ENCODE assay signal across 8 cellular contexts in the genomic region with DNA sequence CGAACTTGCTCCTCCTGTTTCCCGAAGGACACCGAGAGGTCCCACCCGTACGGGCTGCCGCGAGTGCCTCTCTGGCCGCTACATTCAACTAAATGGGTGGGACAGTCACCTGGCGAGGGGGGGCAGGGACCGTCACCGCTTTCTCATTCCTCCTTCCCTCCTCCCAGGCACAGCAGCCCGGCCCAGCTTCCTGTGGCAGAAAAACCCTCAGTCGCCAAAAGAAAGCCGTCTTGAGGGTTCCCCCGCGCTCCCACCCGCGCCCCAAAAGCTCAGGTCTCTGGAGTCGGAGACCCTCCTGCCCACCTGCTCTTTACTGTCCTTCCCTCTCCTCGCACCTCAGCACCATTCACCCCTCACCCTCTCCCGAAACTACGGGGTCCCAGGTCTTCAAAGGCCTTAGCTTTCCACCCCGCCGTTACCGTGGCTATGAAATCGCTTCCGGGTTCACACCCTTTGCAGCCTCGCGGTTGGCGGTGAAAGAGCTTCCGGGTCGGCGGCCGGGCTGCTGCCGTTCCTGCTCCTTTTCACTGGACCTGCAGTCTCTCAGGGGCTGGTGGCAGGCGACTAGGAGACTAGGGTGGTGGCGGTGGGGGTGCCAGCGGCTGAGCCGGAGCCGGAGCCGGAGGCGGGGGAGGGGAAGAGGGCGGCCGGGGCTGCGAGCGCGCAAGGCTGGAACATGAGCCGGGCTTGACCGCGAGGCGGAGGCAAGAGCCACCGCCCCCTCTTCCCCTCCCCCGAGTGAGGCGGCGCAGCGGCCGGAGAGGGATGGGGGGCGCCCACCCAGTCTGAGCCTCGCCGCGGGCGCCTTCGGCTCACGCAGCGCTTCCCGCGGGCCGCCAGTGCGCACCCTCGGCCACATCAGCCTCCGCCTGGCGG. TPM values are rescaled to one million over a fixed set of nuclear protein-coding genes. Genes with fewer than 3 reads are reported as not detected.
A peak's percentile ranks its signal among the peaks of the same experiment; 100 is the strongest.
DNase-seq lines count a peak whose midpoint lies in the region; ATAC-seq, FAIRE-seq and TF ChIP-seq lines count a peak whose summit lies in the region.

A gene with protein sequence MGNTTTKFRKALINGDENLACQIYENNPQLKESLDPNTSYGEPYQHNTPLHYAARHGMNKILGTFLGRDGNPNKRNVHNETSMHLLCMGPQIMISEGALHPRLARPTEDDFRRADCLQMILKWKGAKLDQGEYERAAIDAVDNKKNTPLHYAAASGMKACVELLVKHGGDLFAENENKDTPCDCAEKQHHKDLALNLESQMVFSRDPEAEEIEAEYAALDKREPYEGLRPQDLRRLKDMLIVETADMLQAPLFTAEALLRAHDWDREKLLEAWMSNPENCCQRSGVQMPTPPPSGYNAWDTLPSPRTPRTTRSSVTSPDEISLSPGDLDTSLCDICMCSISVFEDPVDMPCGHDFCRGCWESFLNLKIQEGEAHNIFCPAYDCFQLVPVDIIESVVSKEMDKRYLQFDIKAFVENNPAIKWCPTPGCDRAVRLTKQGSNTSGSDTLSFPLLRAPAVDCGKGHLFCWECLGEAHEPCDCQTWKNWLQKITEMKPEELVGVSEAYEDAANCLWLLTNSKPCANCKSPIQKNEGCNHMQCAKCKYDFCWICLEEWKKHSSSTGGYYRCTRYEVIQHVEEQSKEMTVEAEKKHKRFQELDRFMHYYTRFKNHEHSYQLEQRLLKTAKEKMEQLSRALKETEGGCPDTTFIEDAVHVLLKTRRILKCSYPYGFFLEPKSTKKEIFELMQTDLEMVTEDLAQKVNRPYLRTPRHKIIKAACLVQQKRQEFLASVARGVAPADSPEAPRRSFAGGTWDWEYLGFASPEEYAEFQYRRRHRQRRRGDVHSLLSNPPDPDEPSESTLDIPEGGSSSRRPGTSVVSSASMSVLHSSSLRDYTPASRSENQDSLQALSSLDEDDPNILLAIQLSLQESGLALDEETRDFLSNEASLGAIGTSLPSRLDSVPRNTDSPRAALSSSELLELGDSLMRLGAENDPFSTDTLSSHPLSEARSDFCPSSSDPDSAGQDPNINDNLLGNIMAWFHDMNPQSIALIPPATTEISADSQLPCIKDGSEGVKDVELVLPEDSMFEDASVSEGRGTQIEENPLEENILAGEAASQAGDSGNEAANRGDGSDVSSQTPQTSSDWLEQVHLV (plus strand): TSS at position 488 of the 876 bp plus-strand sequence. CDS start 49,005 bp downstream, outside the sequence.
KRIT1 (minus strand) TSS at position 428 of the 876 bp plus-strand sequence. CDS start 3,779 bp downstream, outside the sequence.

- ATAC-seq in HG02623 (IDR thresholded peaks at IDR 0.05; ENCODE audit: unreplicated experiment) (peak; percentile 75), pancreas (peak; percentile 93 to 97 (median 95))

- H3K4me1 Mint-ChIP-seq in activated naive CD8-positive, alpha-beta T cell treated with anti-CD3 and anti-CD28 coated beads for 36 hours, result peaks cover 36% of the 10 kb centered on the region

- peaks cover 0 to 3% (median 0%) of the 10 kb centered on the region in 3 donors for H3K36me3 ChIP-seq in pancreas
- no peaks in the 10 kb centered on the region for H3K36me3 ChIP-seq in tibial nerve

- DNase-seq in NCI-H1105 (lab: John Stamatoyannopoulos, UW), result peak; percentile 84
- peak; percentile 83 for DNase-seq in SKM-1 treated with dmso at 0.1 percent for 144 hours (lab: John Stamatoyannopoulos, UW; ENCODE audit: unreplicated experiment)
- DNase-seq in activated naive CD8-positive, alpha-beta T cell treated with anti-CD3 and anti-CD28 coated beads for 36 hours, result peak; percentile 88
- DNase-seq in head of caudate nucleus, result peak; percentile 87 to 97 (median 94)
- peak; percentile 80 to 93 (median 87) for DNase-seq in pancreas
- peak; percentile 71 to 74 for DNase-seq in tibial nerve (ENCODE audit: low spot score in 2 of 2)

- peak within 1 kb of the TSS; percentile 98 for H3K27ac Mint-ChIP-seq in activated naive CD8-positive, alpha-beta T cell treated with anti-CD3 and anti-CD28 coated beads for 36 hours

- H3K27ac ChIP-seq in pancreas (peak within 1 kb of the TSS; percentile 80 to 92 (median 90)), tibial nerve (peak within 1 kb of the TSS; percentile 89 to 97 (median 92))

- peak; percentile 23 to 90 for TF ChIP-seq EP300 in tibial nerve (IDR thresholded peaks at IDR 0.05)

- TF ChIP-seq POLR2A in GM10847 (IDR thresholded peaks at IDR 0.05; ENCODE audit: extremely low read depth, insufficient read length) (peak; percentile 49), tibial nerve (IDR thresholded peaks at IDR 0.05) (peak; percentile 17 to 56)

- H3K27me3 ChIP-seq in pancreas (no peaks in the 10 kb centered on the region), tibial nerve (no peaks in the 10 kb centered on the region)

- H3K4me3 Mint-ChIP-seq in activated naive CD8-positive, alpha-beta T cell treated with anti-CD3 and anti-CD28 coated beads for 36 hours, result peak within 1 kb of the TSS; percentile 96

- no peaks in the 10 kb centered on the region for H3K9me3 ChIP-seq in pancreas
- no peaks in the 10 kb centered on the region for H3K9me3 ChIP-seq in tibial nerve

- no peaks in the 10 kb centered on the region for H3K27me3 Mint-ChIP-seq in activated naive CD8-positive, alpha-beta T cell treated with anti-CD3 and anti-CD28 coated beads for 36 hours

- WGBS in pancreas, 2 donors, result 0 to 1% methylated on average over 39 to 71 of the region's 72 CpGs
- 0 to 1% methylated on average over 50 to 58 of the region's 72 CpGs for WGBS in tibial nerve, 2 donors

- FAIRE-seq in pancreas (lab: Jason Lieb, UNC), result no peak

- TF ChIP-seq CTCF in pancreas (IDR thresholded peaks at IDR 0.05) (no peak), tibial nerve (IDR thresholded peaks at IDR 0.05) (peak in 3 of 5 experiments; percentile 7 to 48 (median 36))

- peaks cover 7% of the 10 kb centered on the region for H3K36me3 Mint-ChIP-seq in activated naive CD8-positive, alpha-beta T cell treated with anti-CD3 and anti-CD28 coated beads for 36 hours

- no peaks in the 10 kb centered on the region for H3K9me3 Mint-ChIP-seq in activated naive CD8-positive, alpha-beta T cell treated with anti-CD3 and anti-CD28 coated beads for 36 hours

- intact Hi-C loops in head of caudate nucleus (cut with DNase I), result loop anchor here (5.0 to 10.0 kb wide), 3 partner anchors 49 to 179 kb away; partner anchors contain the start of gene CYP51A1
- intact Hi-C loops in pancreas (cut with DNase I), result no loop called here

- H3K4me1 ChIP-seq in pancreas (peaks cover 8 to 27% (median 19%) of the 10 kb centered on the region in 3 donors), tibial nerve (peaks cover 0 to 51% (median 18%) of the 10 kb centered on the region in 4 donors)

- H3K4me3 ChIP-seq in pancreas, result peak within 1 kb of the TSS; percentile 84 to 99 (median 93)
- H3K4me3 ChIP-seq in tibial nerve, result peak within 1 kb of the TSS; percentile 83 to 99 (median 98)

RNA-seq across cellular contexts. Expression of the first gene that starts in this region (rescaled TPM):
- 10 to 100 TPM; 38.6 to 40.6 TPM for total RNA-seq in activated naive CD8-positive, alpha-beta T cell treated with anti-CD3 and anti-CD28 coated beads for 36 hours
- total RNA-seq in pancreas, result 10 to 100 TPM; 18.1 to 36.5 (median 23.2) TPM
- polyA plus RNA-seq in pancreas, result 10 to 100 TPM in 1 of 2 donors, 1 to 10 TPM in 1; 7.7 to 10.1 TPM
- total RNA-seq in tibial nerve, result 10 to 100 TPM; 27.1 to 38.1 (median 36.8) TPM

RNA-seq across cellular contexts. Expression of gene KRIT1, which starts in this region (rescaled TPM):
- total RNA-seq in activated naive CD8-positive, alpha-beta T cell treated with anti-CD3 and anti-CD28 coated beads for 36 hours, result 10 to 100 TPM; 30.1 to 31.9 TPM
- total RNA-seq in pancreas (10 to 100 TPM; 13.2 to 30.8 (median 20.1) TPM), tibial nerve (100 to 1,000 TPM in 1 of 4 donors, 10 to 100 TPM in 3; 64.2 to 148 (median 74.5) TPM)
- 10 to 100 TPM; 22.4 to 22.6 TPM for polyA plus RNA-seq in pancreas

Comparison
In these comparisons a context has a peak if more than half of its experiments do, and no peak if none do; other contexts are left out.
1. Peak in every context shown above with its lines: DNase-seq, ATAC-seq, H3K4me3 ChIP-seq and H3K27ac ChIP-seq.
2. CTCF ChIP-seq: peak in tibial nerve (3 of 5); none in pancreas (0 of 4).